ENCODE assay signal across 9 cellular contexts in the genomic region with DNA sequence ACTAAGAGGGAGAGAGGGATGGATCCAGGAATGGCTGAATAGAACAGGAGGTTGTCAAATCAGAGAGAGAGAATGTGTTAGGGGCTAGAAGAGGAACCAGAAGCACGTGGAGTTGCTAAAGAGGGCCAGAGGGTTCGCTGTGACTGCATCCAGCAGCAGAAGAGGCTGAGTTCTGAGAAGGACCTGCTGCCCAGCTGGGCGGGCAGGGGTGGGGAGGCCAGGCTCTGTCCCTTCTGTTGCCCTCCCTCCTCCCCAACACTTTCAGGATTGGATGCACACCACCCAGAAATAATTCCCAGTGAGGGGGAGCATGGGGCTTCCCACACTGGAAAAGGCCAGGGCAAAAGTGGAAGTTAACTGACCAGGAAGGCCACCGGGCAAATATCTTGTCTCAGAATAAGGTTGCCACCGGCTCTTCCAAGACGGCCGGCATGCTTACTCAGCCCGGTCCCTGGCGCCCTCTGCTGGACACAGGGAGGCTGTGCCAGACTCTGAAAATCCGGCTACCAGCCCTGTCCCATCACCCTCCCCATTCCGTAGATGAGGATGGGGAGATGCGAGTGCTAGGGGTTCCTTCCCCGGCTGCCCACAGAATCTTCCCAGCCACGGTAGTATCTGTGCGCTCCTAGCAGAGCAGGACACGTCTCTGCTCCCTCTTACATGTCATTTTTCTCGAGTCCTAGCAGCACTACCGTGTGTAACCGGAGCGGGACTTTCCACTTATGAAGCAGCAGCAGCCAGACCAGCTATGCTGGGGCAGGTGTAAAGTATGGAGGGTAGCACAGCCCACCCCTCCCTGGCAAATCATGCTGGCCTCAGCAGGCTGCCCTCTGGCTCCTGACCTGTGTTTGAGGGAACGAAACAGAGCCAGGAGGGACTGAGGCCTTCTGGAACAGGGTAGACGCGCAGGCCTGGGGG. TPM values are rescaled to one million over a fixed set of nuclear protein-coding genes. Genes with fewer than 3 reads are reported as not detected.
DNase-seq lines count a peak whose midpoint lies in the region; ATAC-seq, FAIRE-seq and TF ChIP-seq lines count a peak whose summit lies in the region.
"Had no signal": no experiment of that assay in that cellular context is flagged by ENCODE, and none has a peak within 500 bp of the region (broad histone marks: within the 10 kb centered on the region; RNA-seq: fewer than 3 reads in every experiment).

No MANE protein-coding gene starts in this region.

- no peaks in the 10 kb centered on the region for H3F3A ChIP-seq in GM23338 (replicated peaks; ENCODE audit: low read depth)

- TF ChIP-seq CTCF in GM23338 (conservative IDR thresholded peaks at IDR 0.05; ENCODE audit: low read depth in 2 of 2), result peak; percentile 91 to 96
- peak; percentile 99 for TF ChIP-seq CTCF in kidney (IDR thresholded peaks at IDR 0.05; ENCODE audit: borderline replicate concordance, extremely low read depth, insufficient read depth)

- no peaks in the 10 kb centered on the region for H4K20me1 ChIP-seq in GM23338 (replicated peaks; ENCODE audit: insufficient read depth)

- no peaks in the 10 kb centered on the region for H3K9me3 Mint-ChIP-seq in GM23338
- H3K9me3 Mint-ChIP-seq: IgD-negative memory B cell had no signal

- H3K36me3 ChIP-seq in GM23338 (ENCODE audit: insufficient read depth) (no peaks in the 10 kb centered on the region), kidney (ENCODE audit: control insufficient read depth in 1 of 2, insufficient read depth in 2 of 2, low read length in 2 of 2) (peaks cover 2 to 11% of the 10 kb centered on the region in 2 donors)

- ATAC-seq in GM23338 (peak; percentile 68), GM19463 (IDR thresholded peaks at IDR 0.05; ENCODE audit: unreplicated experiment) (no peak)

- no peaks in the 10 kb centered on the region for H3K36me3 Mint-ChIP-seq in GM23338 (ENCODE audit: low read depth)
- H3K36me3 Mint-ChIP-seq: IgD-negative memory B cell had no signal

- H3K27me3 Mint-ChIP-seq in GM23338 (ENCODE audit: insufficient read depth, low read depth, poor library complexity), result peaks cover 21% of the 10 kb centered on the region

- FAIRE-seq in kidney (lab: Jason Lieb, UNC), result no peak

- H2AFZ ChIP-seq in GM23338, result no peak overlapping the region

- H3K4me1 Mint-ChIP-seq in GM23338, result peaks cover 36% of the 10 kb centered on the region

- intact Hi-C loops in kidney (cut with DNase I), result loop anchor here (5.0 kb wide), 1 partner anchor 70 kb away; no protein-coding TSS in a partner anchor

- peak; percentile 89 for DNase-seq in CD1c-positive myeloid dendritic cell (ENCODE audit: extremely low spot score)
- peak; percentile 93 for DNase-seq in GM23338 (ENCODE audit: low spot score)
- peak; percentile 30 for DNase-seq in NCI-H2107 treated with DMSO at 0.1 percent for 48 hours (lab: John Stamatoyannopoulos, UW; ENCODE audit: unreplicated experiment)
- DNase-seq in activated CD4-positive, CD25-positive, alpha-beta regulatory T cell treated with anti-CD3 and anti-CD28 coated beads, Interleukin-2, amount 50 U/mL, for 72 hours, result peak; percentile 85
- DNase-seq in caudate nucleus (lab: John Stamatoyannopoulos, UW), result peak in 59 of 61 donors; percentile 46 to 91 (median 76)
- DNase-seq in kidney, result peak; percentile 95
- DNase-seq in stimulated activated CD4-positive, alpha-beta T cell treated with anti-CD3 and anti-CD28 coated beads, Interleukin-15, amount 100 ng/mL, for 48 hours (ENCODE audit: low read depth in 2 of 2), result peak; percentile 67 to 82

- no peak overlapping the region for H3K4me3 Mint-ChIP-seq in GM23338
- H3K4me3 Mint-ChIP-seq: IgD-negative memory B cell had no signal

- no peak overlapping the region for H3K4me2 ChIP-seq in GM23338

- peak overlapping the region in 1 of 2 donors; percentile 34 for H3K9ac ChIP-seq in kidney (ENCODE audit: low read length in 2 of 2)

- H3K4me3 ChIP-seq in GM23338 (no peak overlapping the region), kidney (ENCODE audit: low read length in 2 of 2) (no peak overlapping the region)

- H3K79me2 ChIP-seq in GM23338 (replicated peaks; ENCODE audit: insufficient read depth), result no peaks in the 10 kb centered on the region

- peaks cover 23% of the 10 kb centered on the region for H3K4me1 ChIP-seq in GM23338 (ENCODE audit: insufficient read depth)
- peaks cover 36 to 48% of the 10 kb centered on the region in 2 donors for H3K4me1 ChIP-seq in kidney (ENCODE audit: control insufficient read depth in 1 of 2, insufficient read depth in 1 of 2, low read depth in 1 of 2, low read length in 2 of 2)

- no peaks in the 10 kb centered on the region for H3K27me3 ChIP-seq in GM23338 (ENCODE audit: insufficient read depth)

- no peaks in the 10 kb centered on the region for H3K9me2 ChIP-seq in GM23338 (ENCODE audit: insufficient read depth)

- no peak overlapping the region for H3K27ac ChIP-seq in GM23338 (ENCODE audit: low read depth)
- peak overlapping the region; percentile 72 for H3K27ac ChIP-seq in caudate nucleus (ENCODE audit: low read depth, low read length)
- H3K27ac ChIP-seq in kidney (ENCODE audit: low read depth in 2 of 2, low read length in 2 of 2), result no peak overlapping the region

- no peaks in the 10 kb centered on the region for H3K9me3 ChIP-seq in kidney (ENCODE audit: control insufficient read depth in 1 of 2, low read length in 2 of 2)

- no peak overlapping the region for H3K27ac Mint-ChIP-seq in GM23338
- H3K27ac Mint-ChIP-seq: IgD-negative memory B cell had no signal

TF ChIP-seq in GM23338, 12 proteins besides CTCF, POLR2A, EP300 and RAD21:
- TF ChIP-seq ZNF114 (CRISPR knock-in tag; IDR thresholded peaks at IDR 0.05) (no peak), NANOG (IDR thresholded peaks at IDR 0.05; ENCODE audit: borderline replicate concordance) (no peak), ZNF331 (CRISPR knock-in tag; IDR thresholded peaks at IDR 0.05; ENCODE audit: low read depth) (no peak), JUNB (IDR thresholded peaks at IDR 0.05; ENCODE audit: unreplicated experiment) (no peak), EZH2phosphoT487 (IDR thresholded peaks at IDR 0.05; ENCODE audit: unreplicated experiment) (no peak), STAT1 (IDR thresholded peaks at IDR 0.05; ENCODE audit: unreplicated experiment) (no peak), EZH2 (IDR thresholded peaks at IDR 0.05; ENCODE audit: low read depth, unreplicated experiment) (no peak)

RNA-seq across cellular contexts. Expression of a gene that starts 46.8 kb away (rescaled TPM):
- not detected in 2 replicates for total RNA-seq in GM23338 (2014; rRNA removed; shearing (Covaris generic))
- polyA plus RNA-seq in GM23338 (2016; fragmentation: Nextera tagmentation; extraction: Ambion mirVana) (not detected in 2 replicates), kidney (ENCODE audit: insufficient read depth, low read depth, low replicate concordance) (not detected)
- total RNA-seq in kidney, result not detected
- polyA plus RNA-seq: IgD-negative memory B cell had no signal

Comparison
In these comparisons a context has a peak if more than half of its experiments do, and no peak if none do; other contexts are left out.
1. DNase-seq: peak in every context shown above with its lines; median percentile 95 in kidney; 93 in GM23338; 89 in CD1c-positive myeloid dendritic cell; 85 in activated CD4-positive, CD25-positive, alpha-beta regulatory T cell treated with anti-CD3 and anti-CD28 coated beads, Interleukin-2, amount 50 U/mL, for 72 hours; 76 in caudate nucleus; 74 in stimulated activated CD4-positive, alpha-beta T cell treated with anti-CD3 and anti-CD28 coated beads, Interleukin-15, amount 100 ng/mL, for 48 hours; 30 in NCI-H2107 treated with DMSO at 0.1 percent for 48 hours.